ENCODE assay signal across 30 cellular contexts in the genomic region with DNA sequence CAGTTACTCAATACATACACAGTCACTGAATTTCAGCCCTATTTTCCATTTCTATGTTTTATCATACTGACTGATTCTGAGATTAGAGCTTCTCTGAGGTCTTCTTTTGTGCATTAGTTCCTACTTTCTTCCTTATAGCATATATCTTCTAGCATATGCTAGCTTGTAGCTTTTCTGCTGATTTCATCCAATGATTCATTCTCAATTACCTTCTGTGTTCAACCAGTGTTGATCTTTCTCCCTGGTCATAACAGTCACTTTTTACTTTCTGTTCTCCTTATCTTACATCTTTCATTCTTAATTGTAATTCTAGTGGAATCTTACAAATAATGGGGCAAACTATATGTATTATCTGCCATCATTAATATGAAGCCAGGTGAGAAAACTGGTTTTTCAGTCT.
DNase-seq lines count a peak whose midpoint lies in the region; ATAC-seq and TF ChIP-seq lines count a peak whose summit lies in the region.
"Had no signal": no experiment of that assay in that cellular context is flagged by ENCODE, and none has a peak within 500 bp of the region (broad histone marks: within the 10 kb centered on the region; RNA-seq: fewer than 3 reads in every experiment).

No MANE protein-coding gene starts in this region.

- no peak overlapping the region for H3K4ac ChIP-seq in IMR-90 (ENCODE audit: low read depth, low read length)

- DNase-seq in AG08396 (ENCODE audit: low spot score) (peak; percentile 21), IMR-90 (peak; percentile 73), amniotic epithelial cell (ENCODE audit: low read depth) (peak; percentile 56), glomerular visceral epithelial cell (ENCODE audit: extremely low spot score) (peak; percentile 1), HuH-7.5 (ENCODE audit: low spot score) (no peak)
- DNase-seq in effector CD4-positive, alpha-beta T cell, result no peak
- no peak for DNase-seq in CD4-positive, alpha-beta memory T cell
- DNase-seq: activated B cell treated with CpG ODN at 0.5 μM for 24 hours; activated naive CD4-positive, alpha-beta T cell treated with anti-CD3 and anti-CD28 coated beads, Interleukin-2, amount 50 U/mL, for 16 hours; anterior cingulate cortex; dorsolateral prefrontal cortex; left lung; naive thymus-derived CD4-positive, alpha-beta T cell; NCI-H1092 treated with DMSO at 0.1 percent for 48 hours; NCI-H187 treated with DMSO at 0.1 percent for 48 hours; NCI-H748 treated with DMSO at 0.1 percent for 48 hours; occipital lobe; PC-3; stimulated activated CD4-positive, alpha-beta T cell treated with anti-CD3 and anti-CD28 coated beads, Interleukin-2, amount 100 ng/mL, for 24 hours; T1000; upper lobe of right lung had no signal

- H3K4me3 ChIP-seq in IMR-90 (ENCODE audit: insufficient read depth, low read depth, low read length), result no peak overlapping the region
- no peak overlapping the region for H3K4me3 ChIP-seq in CD4-positive, alpha-beta memory T cell (ENCODE audit: low read length in 2 of 2)
- H3K4me3 ChIP-seq: BLaER1 treated with 17β-estradiol and CSF1 and Interleukin-3, amounts not matched to agents 10 nM and 100 nM; dorsolateral prefrontal cortex; hepatocyte; left lung; skin epidermis; upper lobe of right lung had no signal

- no peaks in the 10 kb centered on the region for H3K36me3 ChIP-seq in IMR-90 (ENCODE audit: control insufficient read depth, insufficient read depth, low read length)
- no peaks in the 10 kb centered on the region for H3K36me3 ChIP-seq in CD4-positive, alpha-beta memory T cell (ENCODE audit: insufficient read depth, low read length)
- H3K36me3 ChIP-seq: BLaER1 treated with 17β-estradiol and CSF1 and Interleukin-3, amounts not matched to agents 10 nM and 100 nM; left lung; upper lobe of right lung had no signal

- no peaks in the 10 kb centered on the region for H3K9me3 ChIP-seq in IMR-90 (ENCODE audit: control insufficient read depth, insufficient read depth, low read length)
- H3K9me3 ChIP-seq in CD4-positive, alpha-beta memory T cell (ENCODE audit: control insufficient read depth in 1 of 2, low read length in 2 of 2), result no peaks in the 10 kb centered on the region
- H3K9me3 ChIP-seq: left lung, upper lobe of right lung had no signal

- TF ChIP-seq POLR2A in IMR-90 (IDR thresholded peaks at IDR 0.05; ENCODE audit: low read depth, low read length), result no peak

- no peak overlapping the region for H3K9ac ChIP-seq in IMR-90 (ENCODE audit: low read depth, low read length)
- H3K9ac ChIP-seq: BLaER1 treated with 17β-estradiol and CSF1 and Interleukin-3, amounts not matched to agents 10 nM and 100 nM had no signal

- H2BK15ac ChIP-seq in IMR-90 (ENCODE audit: low read depth, low read length), result no peak overlapping the region

- no peaks in the 10 kb centered on the region for H3K4me1 Mint-ChIP-seq in CD4-positive, alpha-beta memory T cell
- H3K4me1 Mint-ChIP-seq: activated B cell treated with CpG ODN at 0.5 μM for 24 hours; central memory CD8-positive, alpha-beta T cell; naive thymus-derived CD4-positive, alpha-beta T cell had no signal

- no peak overlapping the region for H3K56ac ChIP-seq in IMR-90 (ENCODE audit: extremely low read depth, insufficient read depth, low read length)

- dilution Hi-C loops in IMR-90 (cut with HindIII; ENCODE audit: low sequenced_read_pairs, unreplicated experiment), result no loop called here

- TF ChIP-seq CTCF in IMR-90 (conservative IDR thresholded peaks at IDR 0.05; ENCODE audit: low read depth, low read length), result no peak

- H3K14ac ChIP-seq in IMR-90 (replicated peaks; ENCODE audit: low read depth, low read length), result no peak overlapping the region

- H3K9me1 ChIP-seq in IMR-90 (ENCODE audit: insufficient read depth, low read length), result no peaks in the 10 kb centered on the region

- ATAC-seq in IMR-90 (ENCODE audit: low read depth) (peak; percentile 71), HG03097 (IDR thresholded peaks at IDR 0.05; ENCODE audit: low FRiP score, unreplicated experiment) (no peak)
- ATAC-seq: foreskin keratinocyte; left lung; naive thymus-derived CD4-positive, alpha-beta T cell; PC-3; Right ventricle myocardium inferior; upper lobe of right lung had no signal

- H3K4me1 ChIP-seq in IMR-90 (ENCODE audit: control insufficient read depth, insufficient read depth, low read length), result no peaks in the 10 kb centered on the region
- H3K4me1 ChIP-seq in CD4-positive, alpha-beta memory T cell (ENCODE audit: insufficient read depth, low read length), result no peaks in the 10 kb centered on the region
- H3K4me1 ChIP-seq: foreskin keratinocyte, left lung, upper lobe of right lung had no signal

- H3K27me3 Mint-ChIP-seq in CD4-positive, alpha-beta memory T cell, result no peaks in the 10 kb centered on the region
- H3K27me3 Mint-ChIP-seq: activated B cell treated with CpG ODN at 0.5 μM for 24 hours; central memory CD8-positive, alpha-beta T cell; naive thymus-derived CD4-positive, alpha-beta T cell had no signal

- H3K9me3 Mint-ChIP-seq in CD4-positive, alpha-beta memory T cell, result peaks cover 0 to 14% (median 5%) of the 10 kb centered on the region in 8 donors
- H3K9me3 Mint-ChIP-seq: activated B cell treated with CpG ODN at 0.5 μM for 24 hours had no signal

- H2AFZ ChIP-seq in IMR-90 (replicated peaks; ENCODE audit: low read length, poor library complexity), result no peak overlapping the region
- H2AFZ ChIP-seq: hepatocyte had no signal

- POLR2A ChIA-PET in IMR-90 (lab: Charles Lee; ENCODE audit: unreplicated experiment), result no interaction called here
- POLR2A ChIA-PET in CD4-positive, alpha-beta memory T cell (lab: Charles Lee; ENCODE audit: partially characterized antibody), result no interaction called here

- H4K8ac ChIP-seq in IMR-90 (ENCODE audit: low read depth in 2 of 2, low read length in 2 of 2), result no peak overlapping the region; a peak in 1 of 4 replicates

- TF ChIP-seq RAD21 in IMR-90 (IDR thresholded peaks at IDR 0.05; ENCODE audit: low read length), result no peak

- no peak overlapping the region for H3K27ac Mint-ChIP-seq in CD4-positive, alpha-beta memory T cell
- H3K27ac Mint-ChIP-seq: activated B cell treated with CpG ODN at 0.5 μM for 24 hours; activated T-helper 1 cell treated with anti-CD3 and anti-CD28 coated beads, Interleukin-12 subunit alpha, Interleukin-12 subunit beta, Interleukin-2, Interleukin-4 antibody, amounts not matched to agents 30 ng/mL and 10 ng/mL and 1 ng/mL, durations not matched to agents 14 hours and 24 hours and 36 hours; mesothelial cell of epicardium; naive thymus-derived CD4-positive, alpha-beta T cell had no signal

- no peak overlapping the region for H2BK5ac ChIP-seq in IMR-90 (ENCODE audit: low read depth, low read length, poor library complexity, severe bottlenecking)

- H3K4me3 Mint-ChIP-seq in CD4-positive, alpha-beta memory T cell, result no peak overlapping the region
- H3K4me3 Mint-ChIP-seq: activated B cell treated with CpG ODN at 0.5 μM for 24 hours; activated T-helper 1 cell treated with anti-CD3 and anti-CD28 coated beads, Interleukin-12 subunit alpha, Interleukin-12 subunit beta, Interleukin-2, Interleukin-4 antibody, amounts not matched to agents 30 ng/mL and 10 ng/mL and 1 ng/mL, durations not matched to agents 14 hours and 24 hours and 36 hours; central memory CD8-positive, alpha-beta T cell; mesothelial cell of epicardium; naive thymus-derived CD4-positive, alpha-beta T cell had no signal

- in situ Hi-C loops in IMR-90 (cut with MboI; ENCODE audit: low sequenced_read_pairs), result no loop called here

- H3K27me3 ChIP-seq in IMR-90 (ENCODE audit: control insufficient read depth, insufficient read depth, low read length), result no peaks in the 10 kb centered on the region
- H3K27me3 ChIP-seq in CD4-positive, alpha-beta memory T cell (ENCODE audit: insufficient read depth, low read length), result no peaks in the 10 kb centered on the region
- H3K27me3 ChIP-seq: BLaER1 treated with 17β-estradiol and CSF1 and Interleukin-3, amounts not matched to agents 10 nM and 100 nM; dorsolateral prefrontal cortex; foreskin keratinocyte; hepatocyte; left lung; upper lobe of right lung had no signal

- H3K36me3 Mint-ChIP-seq in CD4-positive, alpha-beta memory T cell, result no peaks in the 10 kb centered on the region
- H3K36me3 Mint-ChIP-seq: mesothelial cell of epicardium; naive thymus-derived CD4-positive, alpha-beta T cell had no signal

- no peak overlapping the region for H2BK120ac ChIP-seq in IMR-90 (ENCODE audit: low read depth, low read length)

- CTCF ChIA-PET in IMR-90 (lab: Yijun Ruan, JAX), result no interaction called here
- CTCF ChIA-PET in CD4-positive, alpha-beta memory T cell (lab: Charles Lee; ENCODE audit: partially characterized antibody), result no interaction called here

- no peaks in the 10 kb centered on the region for H3K79me1 ChIP-seq in IMR-90 (ENCODE audit: low read depth in 1 of 2, low read length in 2 of 2)

- BruUV-seq in IMR-90 (replicated peaks; lab: Mats Ljungman, UMichigan), result no TSS peak

- intact Hi-C loops in IMR-90 (cut with micrococcal nuclease), result no loop called here
- intact Hi-C loops in CD4-positive, alpha-beta memory T cell (cut with micrococcal nuclease), result no loop called here

- H3K23ac ChIP-seq in IMR-90 (ENCODE audit: low read depth, low read length), result no peak overlapping the region

- no peak overlapping the region for H3K18ac ChIP-seq in IMR-90 (ENCODE audit: low read depth, low read length)

- H3K27ac ChIP-seq in IMR-90 (ENCODE audit: insufficient read depth, low read length), result no peak overlapping the region
- no peak overlapping the region for H3K27ac ChIP-seq in CD4-positive, alpha-beta memory T cell (ENCODE audit: low read depth, low read length)
- H3K27ac ChIP-seq: BLaER1 treated with 17β-estradiol and CSF1 and Interleukin-3, amounts not matched to agents 10 nM and 100 nM; dorsolateral prefrontal cortex; foreskin keratinocyte; hepatocyte; left lung; skin epidermis; upper lobe of right lung had no signal

- no peak overlapping the region for H4K91ac ChIP-seq in IMR-90 (ENCODE audit: insufficient read depth, low read depth, low read length)

- no peaks in the 10 kb centered on the region for H4K20me1 ChIP-seq in IMR-90 (ENCODE audit: insufficient read depth, low read length)
- H4K20me1 ChIP-seq: BLaER1 treated with 17β-estradiol and CSF1 and Interleukin-3, amounts not matched to agents 10 nM and 100 nM had no signal

- no peak overlapping the region; the same call in 1 of the 2 replicates for H3K4me2 ChIP-seq in IMR-90 (ENCODE audit: low read depth, low read length)
- H3K4me2 ChIP-seq: BLaER1 treated with 17β-estradiol and CSF1 and Interleukin-3, amounts not matched to agents 10 nM and 100 nM; hepatocyte had no signal

- H2AK5ac ChIP-seq in IMR-90 (ENCODE audit: low read depth, low read length), result no peak overlapping the region

- no peak overlapping the region for H4K5ac ChIP-seq in IMR-90 (ENCODE audit: low read depth, low read length)

- no peak overlapping the region for H2BK20ac ChIP-seq in IMR-90 (ENCODE audit: low read depth, low read length)

- no peak overlapping the region for H2AK9ac ChIP-seq in IMR-90 (replicated peaks; ENCODE audit: low read depth, low read length, poor library complexity)

TF ChIP-seq in IMR-90, 13 proteins besides CTCF, POLR2A, EP300 and RAD21:
- TF ChIP-seq MAFK (IDR thresholded peaks at IDR 0.05; ENCODE audit: low read depth, low read length) (peak; percentile 3; the same call in 1 of the 2 replicates), BHLHE40 (IDR thresholded peaks at IDR 0.05; ENCODE audit: low read depth, low read length) (no peak), FOS (IDR thresholded peaks at IDR 0.05; ENCODE audit: low read depth, low read length) (no peak), RFX5 (IDR thresholded peaks at IDR 0.05; ENCODE audit: low read depth, low read length) (no peak)

Comparison
In these comparisons a context has a peak if more than half of its experiments do, and no peak if none do; other contexts are left out.
1. DNase-seq: peak in AG08396 (single experiment), IMR-90 (single experiment), amniotic epithelial cell (single experiment) and glomerular visceral epithelial cell (single experiment); none in effector CD4-positive, alpha-beta T cell (single experiment), CD4-positive, alpha-beta memory T cell (0 of 5) and HuH-7.5 (single experiment).